9 cellular contexts compared by ENCODE assay signal in the genomic region with DNA sequence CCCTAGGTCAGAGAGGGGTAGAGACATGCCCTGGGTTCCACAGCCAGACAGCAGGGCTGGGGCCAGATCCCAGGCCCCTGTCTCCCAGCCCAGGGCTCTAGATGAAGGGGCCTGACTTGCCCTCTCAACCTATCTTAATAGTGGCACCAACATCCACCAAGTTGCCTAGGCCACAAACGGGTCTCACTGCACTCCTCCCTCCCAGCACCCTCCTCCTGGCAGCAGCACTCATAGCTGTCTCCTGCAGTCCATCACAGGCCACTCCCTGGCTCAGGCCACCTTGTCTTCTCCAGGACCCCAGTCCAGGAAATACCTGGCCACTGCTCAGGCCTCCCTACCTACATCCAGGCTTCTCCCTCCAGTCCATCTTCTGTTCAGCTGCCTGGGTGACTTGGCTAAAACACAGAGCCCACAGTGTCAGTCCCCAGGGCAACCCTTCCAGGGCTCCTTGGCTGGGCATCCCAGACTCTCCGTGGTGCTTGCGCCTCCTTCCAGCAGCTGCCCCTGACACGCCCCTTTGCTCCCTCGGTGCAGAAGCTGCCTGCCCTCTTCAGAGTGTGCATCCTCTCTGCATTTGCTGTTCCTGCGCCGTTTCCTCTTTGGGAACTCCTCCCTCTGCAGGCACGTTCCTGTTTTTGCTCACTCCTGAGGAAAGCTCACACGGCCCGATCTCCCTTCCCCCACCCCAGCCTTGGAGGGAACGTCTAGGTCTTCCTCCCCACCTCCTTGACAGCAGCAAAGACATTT. TPM values are rescaled to one million over a fixed set of nuclear protein-coding genes. Genes with fewer than 3 reads are reported as not detected.
DNase-seq lines count a peak whose midpoint lies in the region; ATAC-seq, FAIRE-seq and TF ChIP-seq lines count a peak whose summit lies in the region.
"Had no signal": no experiment of that assay in that cellular context is flagged by ENCODE, and none has a peak within 500 bp of the region (broad histone marks: within the 10 kb centered on the region; RNA-seq: fewer than 3 reads in every experiment).

No MANE protein-coding gene starts in this region.

- no peaks in the 10 kb centered on the region for H3K9me2 ChIP-seq in SK-N-SH

- H3K36me3 Mint-ChIP-seq in activated naive CD4-positive, alpha-beta T cell treated with anti-CD3 and anti-CD28 coated beads for 36 hours (ENCODE audit: low read depth), result peaks cover 6% of the 10 kb centered on the region

- H4K20me1 ChIP-seq in SK-N-SH (ENCODE audit: insufficient read depth), result no peaks in the 10 kb centered on the region

- FAIRE-seq in bronchial epithelial cell (lab: Jason Lieb, UNC), result no peak

- CTCF ChIA-PET in activated naive CD4-positive, alpha-beta T cell treated with anti-CD3 and anti-CD28 coated beads for 36 hours (lab: Charles Lee), result interaction anchor here (0.6 kb wide), 1 partner anchor 555 kb away, joined by 3 read pairs; no protein-coding TSS in a partner anchor
- CTCF ChIA-PET in SK-N-SH (lab: Yijun Ruan, JAX), result interaction anchor here (0.6 to 1.3 kb wide), 2 partner anchors 8 to 12 kb away, joined by 3 read pairs; no protein-coding TSS in a partner anchor

- no peak for TF ChIP-seq EP300 in SK-N-SH (IDR thresholded peaks at IDR 0.05; ENCODE audit: borderline replicate concordance in 1 of 2, low read depth in 1 of 2, low read length in 1 of 2)

- H3K27ac Mint-ChIP-seq in activated naive CD4-positive, alpha-beta T cell treated with anti-CD3 and anti-CD28 coated beads for 36 hours, result peak overlapping the region; percentile 82

- H3K36me3 ChIP-seq in bronchial epithelial cell (ENCODE audit: control insufficient read depth, insufficient read depth, low read length) (no peaks in the 10 kb centered on the region), uterus (no peaks in the 10 kb centered on the region), SK-N-SH (replicated peaks in 1 of 2; ENCODE audit: control insufficient read depth in 1 of 2, insufficient read depth in 2 of 2, low read length in 1 of 2) (no peaks in the 10 kb centered on the region)

- intact Hi-C loops in activated naive CD4-positive, alpha-beta T cell treated with anti-CD3 and anti-CD28 coated beads for 36 hours (cut with micrococcal nuclease), result no loop called here
- intact Hi-C loops in uterus (cut with DNase I; ENCODE audit: low total_unique reads), result no loop called here

- peak; percentile 57 for DNase-seq in activated naive CD4-positive, alpha-beta T cell treated with anti-CD3 and anti-CD28 coated beads for 36 hours
- no peak for DNase-seq in activated naive CD4-positive, alpha-beta T cell treated with anti-CD3 and anti-CD28 coated beads, Interleukin-2, amount 50 U/mL, for 16 hours
- DNase-seq in bronchial epithelial cell (ENCODE audit: low read depth), result peak; percentile 2
- peak; percentile 85 to 97 for DNase-seq in lung microvascular endothelial cell (ENCODE audit: low read depth in 2 of 2)
- DNase-seq in uterus, result peak; percentile 69 to 82
- no peak for DNase-seq in SK-N-SH

- H2AFZ ChIP-seq in SK-N-SH (ENCODE audit: low read depth), result no peak overlapping the region

- TF ChIP-seq RAD21 in SK-N-SH (IDR thresholded peaks at IDR 0.05; ENCODE audit: low read length), result no peak

- no peak for ATAC-seq in HG03432 (IDR thresholded peaks at IDR 0.05; ENCODE audit: unreplicated experiment)
- ATAC-seq in GM19324 (IDR thresholded peaks at IDR 0.05; ENCODE audit: low FRiP score, unreplicated experiment), result no peak

- H3K27ac ChIP-seq in uterus, result peak overlapping the region; percentile 79 to 94
- no peak overlapping the region for H3K27ac ChIP-seq in SK-N-SH (ENCODE audit: low read depth in 2 of 2, low read length in 1 of 2)
- H3K27ac ChIP-seq: epithelial cell of prostate had no signal

- H3K9ac ChIP-seq in SK-N-SH, result no peak overlapping the region

- H3K27me3 Mint-ChIP-seq in activated naive CD4-positive, alpha-beta T cell treated with anti-CD3 and anti-CD28 coated beads for 36 hours (ENCODE audit: low read depth), result no peaks in the 10 kb centered on the region

- no peaks in the 10 kb centered on the region for H3K79me2 ChIP-seq in SK-N-SH (ENCODE audit: insufficient read depth)

- H3K4me1 ChIP-seq in uterus (peaks cover 0 to 11% of the 10 kb centered on the region in 2 donors), SK-N-SH (ENCODE audit: control insufficient read depth in 1 of 2, insufficient read depth in 2 of 2, low read depth in 1 of 2, low read length in 1 of 2) (peaks cover 0 to 2% of the 10 kb centered on the region in 2 experiments; a peak in 1 of 4 replicates)

- H3K4me3 ChIP-seq in bronchial epithelial cell (ENCODE audit: low read depth, low read length) (no peak overlapping the region), uterus (no peak overlapping the region), SK-N-SH (ENCODE audit: low read depth in 2 of 2, low read length in 1 of 2) (no peak overlapping the region)

- WGBS in SK-N-SH (ENCODE audit: low lambda C conversion rate), result 81% methylated on average over 11 of the region's 11 CpGs

- peaks cover 33% of the 10 kb centered on the region for H3K4me1 Mint-ChIP-seq in activated naive CD4-positive, alpha-beta T cell treated with anti-CD3 and anti-CD28 coated beads for 36 hours (ENCODE audit: low read depth)

- POLR2A ChIA-PET in SK-N-SH (lab: Yijun Ruan, JAX), result no interaction called here

- H3K27me3 ChIP-seq in bronchial epithelial cell (ENCODE audit: control insufficient read depth, insufficient read depth, low read length) (peaks cover 1% of the 10 kb centered on the region), uterus (no peaks in the 10 kb centered on the region), SK-N-SH (ENCODE audit: insufficient read depth) (no peaks in the 10 kb centered on the region)

- H3F3A ChIP-seq in SK-N-SH (replicated peaks; ENCODE audit: insufficient read depth), result no peaks in the 10 kb centered on the region

- H3K4me3 Mint-ChIP-seq in activated naive CD4-positive, alpha-beta T cell treated with anti-CD3 and anti-CD28 coated beads for 36 hours, result peak overlapping the region; percentile 57

- H3K9me3 Mint-ChIP-seq in activated naive CD4-positive, alpha-beta T cell treated with anti-CD3 and anti-CD28 coated beads for 36 hours, result peaks cover 12% of the 10 kb centered on the region

- TF ChIP-seq CTCF in bronchial epithelial cell (IDR thresholded peaks at IDR 0.05; ENCODE audit: insufficient read depth, low read length, severe bottlenecking), result no peak
- TF ChIP-seq CTCF in uterus (IDR thresholded peaks at IDR 0.05), result peak; percentile 23 to 54 (median 39)
- TF ChIP-seq CTCF in SK-N-SH (IDR thresholded peaks at IDR 0.05), result no peak

- H3K9me3 ChIP-seq in uterus (no peaks in the 10 kb centered on the region), SK-N-SH (no peaks in the 10 kb centered on the region)

- no peak for TF ChIP-seq POLR2A in uterus (IDR thresholded peaks at IDR 0.05)

- no peak overlapping the region for H3K4me2 ChIP-seq in SK-N-SH

TF ChIP-seq in SK-N-SH, 30 proteins besides CTCF, POLR2A, EP300 and RAD21:
- TF ChIP-seq RXRA (IDR thresholded peaks at IDR 0.05; ENCODE audit: borderline replicate concordance, low read depth) (no peak), MEF2A (IDR thresholded peaks at IDR 0.05; ENCODE audit: borderline replicate concordance, low read depth) (no peak), IRF3 (IDR thresholded peaks at IDR 0.05; ENCODE audit: low read depth, low read length) (no peak), MAX (IDR thresholded peaks at IDR 0.05; ENCODE audit: low read depth) (no peak), ELF1 (IDR thresholded peaks at IDR 0.05) (no peak), USF1 (IDR thresholded peaks at IDR 0.05; ENCODE audit: borderline replicate concordance, low read depth) (no peak), EZH2phosphoT487 (IDR thresholded peaks at IDR 0.05; ENCODE audit: borderline replicate concordance, low read depth) (no peak), FOSL2 (IDR thresholded peaks at IDR 0.05; ENCODE audit: borderline replicate concordance, low read depth) (no peak), NFIC (IDR thresholded peaks at IDR 0.05; ENCODE audit: borderline replicate concordance) (no peak), PBX3 (IDR thresholded peaks at IDR 0.05) (no peak)

RNA-seq across cellular contexts. Expression of gene LRRC32, which starts 40.5 kb away (rescaled TPM):
- 1 to 10 TPM; 2.5 to 3.0 TPM for total RNA-seq in activated naive CD4-positive, alpha-beta T cell treated with anti-CD3 and anti-CD28 coated beads for 36 hours
- total RNA-seq in bronchial epithelial cell (0.26 TPM in 1 of 2 replicates, not detected in the other), lung microvascular endothelial cell (29.0 and 57.1 TPM in 2 replicates), uterus (100 to 1,000 TPM in 1 of 4 donors, 10 to 100 TPM in 2, 1 to 10 TPM in 1; 10.0 to 121 (median 17.5) TPM)
- polyA plus RNA-seq in SK-N-SH (2012; rRNA removed), result 0.19 and 0.43 TPM in 2 replicates
- polyA plus RNA-seq in SK-N-SH (2012; cell fraction: cytosol; rRNA removed), result 0.28 and 0.30 TPM in 2 replicates
- polyA plus RNA-seq in SK-N-SH (2012; cell fraction: nucleus; rRNA removed), result 0.42 and 0.57 TPM in 2 replicates

Comparison
In these comparisons a context has a peak if more than half of its experiments do, and no peak if none do; other contexts are left out.
1. DNase-seq: peak in activated naive CD4-positive, alpha-beta T cell treated with anti-CD3 and anti-CD28 coated beads for 36 hours (single experiment), bronchial epithelial cell (single experiment), lung microvascular endothelial cell (2 of 2) and uterus (2 of 2); none in activated naive CD4-positive, alpha-beta T cell treated with anti-CD3 and anti-CD28 coated beads, Interleukin-2, amount 50 U/mL, for 16 hours (single experiment) and SK-N-SH (single experiment).
2. CTCF ChIP-seq: peak in uterus (4 of 4); none in bronchial epithelial cell (single experiment) and SK-N-SH (single experiment).
3. H3K27ac ChIP-seq: peak in uterus (2 of 2); none in SK-N-SH (0 of 2).